In the genomic region with DNA sequence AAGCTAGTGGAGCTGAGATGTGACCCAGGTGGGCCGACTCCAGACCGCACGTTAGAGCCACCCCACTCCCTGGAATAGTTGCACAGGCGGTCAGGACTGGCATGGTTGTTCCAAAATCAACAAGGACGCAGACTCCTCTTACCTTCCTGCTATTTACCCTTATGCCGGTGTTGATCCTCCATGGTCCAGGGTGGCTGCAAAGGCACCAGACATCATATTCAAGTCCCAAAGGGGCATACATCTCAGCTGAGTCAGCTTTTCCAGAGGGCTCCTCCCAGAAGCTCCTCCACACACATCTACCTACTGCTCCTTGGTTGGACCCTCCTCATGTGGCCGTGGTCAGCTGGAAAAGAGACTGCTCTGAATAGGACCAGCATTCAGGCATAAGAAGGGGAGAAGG, we compare ENCODE assay signal across 26 cellular contexts.
DNase-seq lines count a peak whose midpoint lies in the region; ATAC-seq and TF ChIP-seq lines count a peak whose summit lies in the region.
"Had no signal": no experiment of that assay in that cellular context is flagged by ENCODE, and none has a peak within 500 bp of the region (broad histone marks: within the 10 kb centered on the region; RNA-seq: fewer than 3 reads in every experiment).

No MANE protein-coding gene starts in this region.

- CTCF ChIA-PET in Caco-2 (lab: Charles Lee): interaction anchor here (0.6 kb wide), 1 partner anchor 9 kb away, joined by 3 read pairs; no protein-coding TSS in a partner anchor
- CTCF ChIA-PET in activated CD8-positive, alpha-beta T cell treated with anti-CD3 and anti-CD28 coated beads for 36 hours (lab: Charles Lee): interaction anchor here (0.9 kb wide), 1 partner anchor 29 kb away, joined by 4 read pairs; no protein-coding TSS in a partner anchor

- in situ Hi-C loops in GM13976 (cut with MboI; ENCODE audit: low sequenced_read_pairs, unreplicated experiment): no loop called here

- TF ChIP-seq CTCF in GM13976 (IDR thresholded peaks at IDR 0.05; ENCODE audit: borderline replicate concordance, control extremely low read depth, extremely low read depth, insufficient read depth, missing control alignments) (no peak), coronary artery (IDR thresholded peaks at IDR 0.05) (no peak), nephron (IDR thresholded peaks at IDR 0.05; ENCODE audit: unreplicated experiment in 3 of 3) (no peak), Caco-2 (IDR thresholded peaks at IDR 0.05; ENCODE audit: insufficient read depth in 1 of 2, low read depth in 1 of 2, low read length in 1 of 2, severe bottlenecking in 1 of 2, unreplicated experiment in 1 of 2) (no peak)
- TF ChIP-seq CTCF in activated CD8-positive, alpha-beta T cell treated with anti-CD3 and anti-CD28 coated beads for 36 hours (IDR thresholded peaks at IDR 0.05): no peak

- H3K4me3 ChIP-seq in coronary artery (no peak overlapping the region), Caco-2 (ENCODE audit: low read depth, low read length) (no peak overlapping the region)
- H3K4me3 ChIP-seq: gastroesophageal sphincter, GM23338, PC-9, SJSA1, smooth muscle cell, upper lobe of right lung had no signal

- H3K27me3 ChIP-seq in Caco-2 (replicated peaks; ENCODE audit: control insufficient read depth, insufficient read depth, low read length): no peaks in the 10 kb centered on the region
- H3K27me3 ChIP-seq: upper lobe of right lung had no signal

- BruUV-seq in Caco-2 (replicated peaks; lab: Mats Ljungman, UMichigan): no TSS peak

- H3K9me3 ChIP-seq in Caco-2: no peaks in the 10 kb centered on the region
- H3K9me3 ChIP-seq: gastroesophageal sphincter, SJSA1, upper lobe of right lung had no signal

- no peak for ATAC-seq in activated CD8-positive, alpha-beta T cell treated with anti-CD3 and anti-CD28 coated beads for 36 hours
- no peak for ATAC-seq in HG02678 (IDR thresholded peaks at IDR 0.05; ENCODE audit: unreplicated experiment)
- ATAC-seq: gastroesophageal sphincter, GM23338, T-cell had no signal

- peaks cover 31% of the 10 kb centered on the region for H3K27me3 Mint-ChIP-seq in nephron (ENCODE audit: low read depth)
- peaks cover 13% of the 10 kb centered on the region for H3K27me3 Mint-ChIP-seq in Caco-2 (ENCODE audit: insufficient read depth, unreplicated experiment)
- peaks cover 5% of the 10 kb centered on the region for H3K27me3 Mint-ChIP-seq in activated CD8-positive, alpha-beta T cell treated with anti-CD3 and anti-CD28 coated beads for 36 hours
- H3K27me3 Mint-ChIP-seq: IgD-negative memory B cell had no signal

- no peaks in the 10 kb centered on the region for H3K4me1 ChIP-seq in Caco-2
- H3K4me1 ChIP-seq: parathyroid adenoma, SJSA1, upper lobe of right lung had no signal

- peaks cover 43% of the 10 kb centered on the region for H3K4me1 Mint-ChIP-seq in nephron
- H3K4me1 Mint-ChIP-seq in Caco-2 (ENCODE audit: low read depth, unreplicated experiment): peaks cover under 1% of the 10 kb centered on the region
- H3K4me1 Mint-ChIP-seq in activated CD8-positive, alpha-beta T cell treated with anti-CD3 and anti-CD28 coated beads for 36 hours (ENCODE audit: low read depth): no peaks in the 10 kb centered on the region
- H3K4me1 Mint-ChIP-seq: IgD-negative memory B cell, memory B cell, T-cell had no signal

- POLR2A ChIA-PET in Caco-2 (lab: Charles Lee): interaction anchor here (0.6 kb wide), 1 partner anchor 30 kb away, joined by 3 read pairs; no protein-coding TSS in a partner anchor
- POLR2A ChIA-PET in activated CD8-positive, alpha-beta T cell treated with anti-CD3 and anti-CD28 coated beads for 36 hours (lab: Charles Lee): no interaction called here

- H3K9me3 Mint-ChIP-seq in nephron (no peaks in the 10 kb centered on the region), Caco-2 (ENCODE audit: unreplicated experiment) (no peaks in the 10 kb centered on the region)
- H3K9me3 Mint-ChIP-seq in activated CD8-positive, alpha-beta T cell treated with anti-CD3 and anti-CD28 coated beads for 36 hours: no peaks in the 10 kb centered on the region
- H3K9me3 Mint-ChIP-seq: GM23338, memory B cell, T-cell had no signal

- intact Hi-C loops in Caco-2 (cut with micrococcal nuclease; ENCODE audit: unreplicated experiment): no loop called here
- intact Hi-C loops in activated CD8-positive, alpha-beta T cell treated with anti-CD3 and anti-CD28 coated beads for 36 hours (cut with micrococcal nuclease): no loop called here

- H3K36me3 ChIP-seq in Caco-2 (ENCODE audit: control insufficient read depth, insufficient read depth, low read length): no peaks in the 10 kb centered on the region
- H3K36me3 ChIP-seq: gastroesophageal sphincter, SJSA1, upper lobe of right lung, WERI-Rb-1 had no signal

- H3K36me3 Mint-ChIP-seq in nephron (ENCODE audit: low read depth): no peaks in the 10 kb centered on the region
- no peaks in the 10 kb centered on the region for H3K36me3 Mint-ChIP-seq in Caco-2 (ENCODE audit: insufficient read depth, unreplicated experiment)
- no peaks in the 10 kb centered on the region for H3K36me3 Mint-ChIP-seq in activated CD8-positive, alpha-beta T cell treated with anti-CD3 and anti-CD28 coated beads for 36 hours (ENCODE audit: low read depth)
- H3K36me3 Mint-ChIP-seq: memory B cell, T-cell had no signal

- peak overlapping the region in 1 of 3 experiments; percentile 19 for H3K4me3 Mint-ChIP-seq in nephron
- no peak overlapping the region for H3K4me3 Mint-ChIP-seq in Caco-2 (ENCODE audit: unreplicated experiment)
- H3K4me3 Mint-ChIP-seq in activated CD8-positive, alpha-beta T cell treated with anti-CD3 and anti-CD28 coated beads for 36 hours: no peak overlapping the region
- H3K4me3 Mint-ChIP-seq: GM23338, HFFc6, IgD-negative memory B cell, memory B cell, neural crest cell, T-cell had no signal

- no peak overlapping the region for H3K27ac ChIP-seq in coronary artery
- H3K27ac ChIP-seq: C4-2B, gastroesophageal sphincter, parathyroid adenoma, PC-9, SJSA1, upper lobe of right lung, WERI-Rb-1 had no signal

- peak; percentile 2 for DNase-seq in D341Med (ENCODE audit: low spot score)
- peak; percentile 8 for DNase-seq in GM13976 (ENCODE audit: low spot score)
- peak; percentile 14 for DNase-seq in coronary artery (ENCODE audit: low spot score)
- DNase-seq in RPMI8226: no peak
- DNase-seq in Caco-2: no peak
- no peak for DNase-seq in activated CD8-positive, alpha-beta T cell treated with anti-CD3 and anti-CD28 coated beads for 36 hours
- DNase-seq: activated CD4-positive, alpha-beta T cell treated with anti-CD3 and anti-CD28 coated beads for 4 hours; activated T-cell treated with anti-CD3 and anti-CD28 coated beads, Interleukin-2, amount 50 U/mL, for 48 hours; DND-41; HFFc6; stimulated activated CD4-positive, alpha-beta T cell treated with anti-CD3 and anti-CD28 coated beads, Interleukin-1b, Interleukin-23, amount 100 ng/mL, for 48 hours; upper lobe of right lung; WERI-Rb-1 had no signal

- H3K27ac Mint-ChIP-seq in nephron (peak overlapping the region in 2 of 3 experiments; percentile 57 to 63), Caco-2 (ENCODE audit: unreplicated experiment) (no peak overlapping the region)
- H3K27ac Mint-ChIP-seq in activated CD8-positive, alpha-beta T cell treated with anti-CD3 and anti-CD28 coated beads for 36 hours: no peak overlapping the region
- H3K27ac Mint-ChIP-seq: GM23338, HFFc6, IgD-negative memory B cell, memory B cell, T-cell had no signal

Comparison
In these comparisons a context has a peak if more than half of its experiments do, and no peak if none do; other contexts are left out.
1. DNase-seq: peak in D341Med (single experiment), GM13976 (single experiment) and coronary artery (single experiment); none in RPMI8226 (single experiment), Caco-2 (0 of 2) and activated CD8-positive, alpha-beta T cell treated with anti-CD3 and anti-CD28 coated beads for 36 hours (single experiment).
2. H3K27ac Mint-ChIP-seq: peak in nephron (2 of 3); none in Caco-2 (single experiment) and activated CD8-positive, alpha-beta T cell treated with anti-CD3 and anti-CD28 coated beads for 36 hours (single experiment).